ENCODE assay signal across 24 cellular contexts in genomic region chr17:82690786-82691489, GRCh38. TPM values are rescaled to one million over a fixed set of nuclear protein-coding genes. Genes with fewer than 3 reads are reported as not detected.
DNase-seq lines count a peak whose midpoint lies in the region; ATAC-seq, FAIRE-seq and TF ChIP-seq lines count a peak whose summit lies in the region.
"Had no signal": no experiment of that assay in that cellular context is flagged by ENCODE, and none has a peak within 500 bp of the region (broad histone marks: within the 10 kb centered on the region; RNA-seq: fewer than 3 reads in every experiment).

No MANE protein-coding gene starts in this region.

- peak in 1 of 56 donors; percentile 10 for TF ChIP-seq CTCF in dorsolateral prefrontal cortex (IDR thresholded peaks at IDR 0.05 in 54 of 56, conservative IDR thresholded peaks at IDR 0.05 in 2 of 56; ENCODE audit: low read depth in 1 of 56, partially characterized antibody in 56 of 56)
- no peak for TF ChIP-seq CTCF in foreskin keratinocyte (conservative IDR thresholded peaks at IDR 0.05)

- no peaks in the 10 kb centered on the region for H3K4me1 ChIP-seq in foreskin keratinocyte
- H3K4me1 ChIP-seq: gastroesophageal sphincter, uterus had no signal

- intact Hi-C loops in dorsolateral prefrontal cortex (cut with DNase I), result loop anchor here in 1 of 2 donors (2.0 kb wide), 1 partner anchor 16 kb away; no protein-coding TSS in a partner anchor

- no peak for FAIRE-seq in HTR-8/SVneo (lab: Jason Lieb, UNC)

- no peaks in the 10 kb centered on the region for H3K27me3 ChIP-seq in dorsolateral prefrontal cortex
- no peaks in the 10 kb centered on the region for H3K27me3 ChIP-seq in foreskin keratinocyte
- H3K27me3 ChIP-seq: gastroesophageal sphincter, uterus had no signal

- DNase-seq in Ammon's horn (ENCODE audit: low spot score) (peak; percentile 88), NCI-H2227 treated with DMSO at 0.1 percent for 48 hours (lab: John Stamatoyannopoulos, UW) (peak; percentile 26), dorsolateral prefrontal cortex (peak in 2 of 10 donors; percentile 76 to 80), occipital lobe (lab: John Stamatoyannopoulos, UW) (peak; percentile 35), NOMO-1 treated with dmso at 0.1 percent for 144 hours (lab: John Stamatoyannopoulos, UW; ENCODE audit: unreplicated experiment) (no peak), foreskin keratinocyte (no peak), HTR-8/SVneo (ENCODE audit: insufficient read length, low spot score) (no peak)
- no peak for DNase-seq in activated CD8-positive, alpha-beta memory T cell treated with anti-CD3 and anti-CD28 coated beads for 24 hours
- DNase-seq: activated effector memory CD4-positive, alpha-beta T cell treated with anti-CD3 and anti-CD28 coated beads, Interleukin-2, amount 50 U/mL, for 16 hours; IMR-90; left cardiac atrium; NCI-H1694 treated with DMSO at 0.1 percent for 48 hours; NCI-H226; NCI-H774; stimulated activated CD4-positive, alpha-beta T cell treated with anti-CD3 and anti-CD28 coated beads, Interleukin-4, amount 100 ng/mL, for 1 hour; T-helper 17 cell; uterus had no signal

- H3K27ac ChIP-seq in dorsolateral prefrontal cortex (peak overlapping the region; percentile 77 to 98 (median 94)), foreskin keratinocyte (no peak overlapping the region)
- H3K27ac ChIP-seq: A549, cardiac muscle cell, gastroesophageal sphincter, HL-60, uterus had no signal

- no peak for ATAC-seq in foreskin keratinocyte
- ATAC-seq: A549; gastroesophageal sphincter; left cardiac atrium; natural killer cell treated with Interleukin-12 subunit alpha and Interleukin-12 subunit beta and Interleukin-15 and Interleukin-18, amount 100 ng/mL, for 72 hours; Panc1; T-helper 17 cell had no signal

- H3K4me3 ChIP-seq in dorsolateral prefrontal cortex, result peak overlapping the region in 25 of 59 donors; percentile 3 to 35 (median 21)
- H3K4me3 ChIP-seq: A549, cardiac muscle cell, gastroesophageal sphincter, smooth muscle cell, uterus had no signal

RNA-seq across cellular contexts. Expression of gene RAB40B, which starts 7.6 kb away (rescaled TPM):
- 100 to 1,000 TPM in 68 of 120 experiments, 10 to 100 TPM in 52; 61.9 to 320 (median 103) TPM for total RNA-seq in dorsolateral prefrontal cortex
- 17.0 TPM for total RNA-seq in occipital lobe
- total RNA-seq in foreskin keratinocyte, result 4.8 and 8.8 TPM in 2 replicates
- 5.8 and 7.1 TPM in 2 replicates for polyA plus RNA-seq in foreskin keratinocyte

RNA-seq across cellular contexts. Expression of gene FN3KRP, which starts 25.6 kb away (rescaled TPM):
- total RNA-seq in dorsolateral prefrontal cortex (10 to 100 TPM; 32.3 to 70.7 (median 49.0) TPM), occipital lobe (21.2 TPM), foreskin keratinocyte (24.2 and 31.0 TPM in 2 replicates)
- 27.2 and 36.6 TPM in 2 replicates for polyA plus RNA-seq in foreskin keratinocyte

RNA-seq across cellular contexts. Expression of gene WDR45B, which starts 42.7 kb away (rescaled TPM):
- total RNA-seq in dorsolateral prefrontal cortex (100 to 1,000 TPM in 7 of 120 experiments, 10 to 100 TPM in 113; 61.0 to 110 (median 83.4) TPM), occipital lobe (52.4 TPM), foreskin keratinocyte (70.8 and 73.6 TPM in 2 replicates)
- 48.0 and 54.7 TPM in 2 replicates for polyA plus RNA-seq in foreskin keratinocyte

RNA-seq across cellular contexts. Expression of gene FN3K, which starts 44.5 kb away (rescaled TPM):
- total RNA-seq in dorsolateral prefrontal cortex (100 to 1,000 TPM in 107 of 120 experiments, 10 to 100 TPM in 13; 62.5 to 210 (median 123) TPM), occipital lobe (11.1 TPM), foreskin keratinocyte (1.2 and 1.4 TPM in 2 replicates)
- 1.3 and 2.4 TPM in 2 replicates for polyA plus RNA-seq in foreskin keratinocyte

Comparison
In these comparisons a context has a peak if more than half of its experiments do, and no peak if none do; other contexts are left out.
1. DNase-seq: peak in Ammon's horn (single experiment), NCI-H2227 treated with DMSO at 0.1 percent for 48 hours (single experiment) and occipital lobe (single experiment); none in NOMO-1 treated with dmso at 0.1 percent for 144 hours (single experiment), foreskin keratinocyte (0 of 2), HTR-8/SVneo (single experiment) and activated CD8-positive, alpha-beta memory T cell treated with anti-CD3 and anti-CD28 coated beads for 24 hours (single experiment).